Comparison of ENCODE assay signal across 13 cellular contexts in the genomic region with DNA sequence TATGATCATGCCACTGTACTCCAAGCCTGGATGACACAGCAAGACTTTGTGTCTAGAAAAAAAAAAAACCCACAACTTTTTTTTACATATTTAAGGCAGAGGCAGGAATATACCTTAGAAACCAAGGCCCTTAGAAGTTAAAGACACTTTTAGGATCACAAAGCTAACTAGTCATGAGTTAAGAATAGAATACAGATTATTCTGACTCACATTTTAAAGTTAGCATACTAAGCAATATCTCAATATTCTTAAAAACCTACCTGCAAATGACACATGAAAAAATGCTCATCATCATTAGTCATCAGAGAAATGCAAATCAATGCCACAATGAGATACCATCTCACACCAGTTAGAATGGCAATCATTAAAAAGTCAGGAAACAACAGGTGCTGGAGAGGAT.
"Had no signal": no experiment of that assay in that cellular context is flagged by ENCODE, and none has a peak within 500 bp of the region (broad histone marks: within the 10 kb centered on the region; RNA-seq: fewer than 3 reads in every experiment).

No MANE protein-coding gene starts in this region.

- H3K4me3 Mint-ChIP-seq: activated CD8-positive, alpha-beta memory T cell treated with anti-CD3 and anti-CD28 coated beads, Interleukin-2, amount 10 ng/mL, durations not matched to agents 7 days and 5 days; neural progenitor cell; stimulated activated memory B cell treated with anti-CD40 and anti-IgM and Interleukin-4, amounts not matched to agents 10 μg/mL and 1 μg/mL and 100 μg/mL, for 72 hours; T-helper 2 cell treated with Interferon-gamma antibody and Interleukin-4, amounts not matched to agents 5 μg/mL and 100 μg/mL, for 36 hours had no signal

- H3K9me3 Mint-ChIP-seq: neural progenitor cell; stimulated activated memory B cell treated with anti-CD40 and anti-IgM and Interleukin-4, amounts not matched to agents 10 μg/mL and 1 μg/mL and 100 μg/mL, for 72 hours; T-helper 2 cell treated with Interferon-gamma antibody and Interleukin-4, amounts not matched to agents 5 μg/mL and 100 μg/mL, for 36 hours had no signal

- H3K27me3 ChIP-seq: adrenal gland, neural progenitor cell, transverse colon, vagina had no signal

- H3K27me3 Mint-ChIP-seq: activated CD8-positive, alpha-beta memory T cell treated with anti-CD3 and anti-CD28 coated beads, Interleukin-2, amount 10 ng/mL, durations not matched to agents 7 days and 5 days; stimulated activated memory B cell treated with anti-CD40 and anti-IgM and Interleukin-4, amounts not matched to agents 10 μg/mL and 1 μg/mL and 100 μg/mL, for 72 hours had no signal

- DNase-seq: activated CD4-positive, alpha-beta T cell treated with anti-CD3 and anti-CD28 coated beads, Interleukin-2, amount 50 U/mL, for 4 hours; activated CD8-positive, alpha-beta memory T cell treated with anti-CD3 and anti-CD28 coated beads, Interleukin-2, amount 10 ng/mL, durations not matched to agents 7 days and 5 days; activated naive CD4-positive, alpha-beta T cell treated with Interleukin-2 at 50 U/mL for 16 hours; adrenal gland; foreskin fibroblast; stimulated activated CD4-positive, alpha-beta T cell treated with anti-CD3 and anti-CD28 coated beads, Interleukin-2, amount 100 ng/mL, for 24 hours; transverse colon had no signal

- ATAC-seq: activated CD8-positive, alpha-beta memory T cell treated with anti-CD3 and anti-CD28 coated beads, Interleukin-2, amount 10 ng/mL, durations not matched to agents 7 days and 5 days; sciatic nerve; stimulated activated memory B cell treated with anti-CD40 and anti-IgM and Interleukin-4, amounts not matched to agents 10 μg/mL and 1 μg/mL and 100 μg/mL, for 72 hours had no signal

- H3K36me3 ChIP-seq: adrenal gland, vagina had no signal

- H3K4me1 ChIP-seq: adrenal gland, transverse colon, vagina had no signal

- H3K9me3 ChIP-seq: adrenal gland, transverse colon, vagina had no signal

- H3K27ac Mint-ChIP-seq: neural progenitor cell; stimulated activated memory B cell treated with anti-CD40 and anti-IgM and Interleukin-4, amounts not matched to agents 10 μg/mL and 1 μg/mL and 100 μg/mL, for 72 hours; T-helper 2 cell treated with Interferon-gamma antibody and Interleukin-4, amounts not matched to agents 5 μg/mL and 100 μg/mL, for 36 hours had no signal

- H3K27ac ChIP-seq: adrenal gland, coronary artery, neural progenitor cell, transverse colon, vagina had no signal

- H3K4me3 ChIP-seq: adrenal gland, coronary artery, neural progenitor cell, transverse colon, vagina had no signal
